27 cellular contexts compared by ENCODE assay signal in the genomic region with DNA sequence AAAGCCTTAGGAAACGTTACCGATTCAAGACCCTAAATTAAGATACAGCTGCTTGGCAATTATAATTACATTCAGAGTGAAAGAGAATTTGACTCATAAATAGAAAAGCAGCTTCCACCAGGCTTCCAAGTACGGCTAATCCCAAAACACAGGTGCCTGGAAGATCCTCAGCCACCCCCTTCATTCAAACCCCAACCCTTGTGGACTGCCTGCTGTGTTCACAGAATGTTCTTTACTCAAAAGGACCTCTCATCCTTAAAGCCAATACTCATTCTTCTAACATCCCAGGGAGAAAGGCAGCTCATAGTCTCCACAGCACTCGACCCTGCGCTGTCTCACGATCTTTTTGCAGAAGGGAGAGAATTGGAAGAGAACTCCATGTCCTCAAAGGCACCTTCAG. TPM values are rescaled to one million over a fixed set of nuclear protein-coding genes. Genes with fewer than 3 reads are reported as not detected.
"Had no signal": no experiment of that assay in that cellular context is flagged by ENCODE, and none has a peak within 500 bp of the region (broad histone marks: within the 10 kb centered on the region; RNA-seq: fewer than 3 reads in every experiment).

No MANE protein-coding gene starts in this region.

- DNase-seq: dermis blood vessel endothelial cell; effector memory CD8-positive, alpha-beta T cell; erythroblast; esophagus squamous epithelium; foreskin melanocyte; glutamatergic neuron; heart right ventricle; hippocampal formation; left ventricle myocardium superior; naive thymus-derived CD4-positive, alpha-beta T cell; pancreas; right lobe of liver; stimulated activated CD4-positive, alpha-beta T cell treated with anti-CD3 and anti-CD28 coated beads, Interleukin-12 subunit alpha, Interleukin-12 subunit beta, amount 100 ng/mL, for 4 hours; stimulated activated CD4-positive, alpha-beta T cell treated with anti-CD3 and anti-CD28 coated beads, Interleukin-2, amount 100 ng/mL, for 24 hours; stimulated activated CD4-positive, alpha-beta T cell treated with anti-CD3 and anti-CD28 coated beads, Interleukin-4, amount 100 ng/mL, for 4 hours; stimulated activated naive CD4-positive, alpha-beta T cell; stimulated activated naive CD8-positive, alpha-beta T cell treated with anti-CD3 and anti-CD28 coated beads, Interleukin-15, amount 100 ng/mL, for 72 hours; transverse colon; upper lobe of right lung; uterus had no signal

- H3K4me2 ChIP-seq: smooth muscle cell had no signal

- H3K4me3 Mint-ChIP-seq: effector memory CD8-positive, alpha-beta T cell; memory B cell; naive thymus-derived CD4-positive, alpha-beta T cell; stimulated activated naive CD8-positive, alpha-beta T cell treated with anti-CD3 and anti-CD28 coated beads, Interleukin-15, amount 100 ng/mL, for 72 hours had no signal

- H3K4me3 ChIP-seq: coronary artery, esophagus squamous epithelium, heart right ventricle, lung, pancreas, right lobe of liver, smooth muscle cell, suprapubic skin, transverse colon, upper lobe of right lung, uterus had no signal

- H3K27me3 ChIP-seq: esophagus squamous epithelium, heart right ventricle, neutrophil, pancreas, right lobe of liver, suprapubic skin, transverse colon, upper lobe of right lung, uterus had no signal

- ATAC-seq: effector memory CD8-positive, alpha-beta T cell; heart right ventricle; left ventricle myocardium superior; naive thymus-derived CD4-positive, alpha-beta T cell; pancreas; right lobe of liver; stimulated activated naive CD8-positive, alpha-beta T cell treated with anti-CD3 and anti-CD28 coated beads, Interleukin-15, amount 100 ng/mL, for 72 hours; upper lobe of right lung had no signal

- H3K27me3 Mint-ChIP-seq: effector memory CD8-positive, alpha-beta T cell; memory B cell; naive thymus-derived CD4-positive, alpha-beta T cell; stimulated activated naive CD8-positive, alpha-beta T cell treated with anti-CD3 and anti-CD28 coated beads, Interleukin-15, amount 100 ng/mL, for 72 hours had no signal

- H3K27ac ChIP-seq: coronary artery, esophagus squamous epithelium, heart right ventricle, neutrophil, pancreas, right lobe of liver, suprapubic skin, transverse colon, upper lobe of right lung, uterus had no signal

- H3K9me3 Mint-ChIP-seq: effector memory CD8-positive, alpha-beta T cell; memory B cell; naive thymus-derived CD4-positive, alpha-beta T cell; nephron; stimulated activated naive CD8-positive, alpha-beta T cell treated with anti-CD3 and anti-CD28 coated beads, Interleukin-15, amount 100 ng/mL, for 72 hours had no signal

- H3K36me3 ChIP-seq: uterus had no signal

- H3K27ac Mint-ChIP-seq: effector memory CD8-positive, alpha-beta T cell; memory B cell; naive thymus-derived CD4-positive, alpha-beta T cell; nephron had no signal

- H3K9me3 ChIP-seq: esophagus squamous epithelium, heart right ventricle, neutrophil, pancreas, right lobe of liver, suprapubic skin, transverse colon, upper lobe of right lung, uterus had no signal

- H3K4me1 ChIP-seq: heart right ventricle, pancreas, right lobe of liver, suprapubic skin, upper lobe of right lung, uterus had no signal

- H3K4me1 Mint-ChIP-seq: memory B cell; stimulated activated naive CD8-positive, alpha-beta T cell treated with anti-CD3 and anti-CD28 coated beads, Interleukin-15, amount 100 ng/mL, for 72 hours had no signal

RNA-seq across cellular contexts. Expression of gene RNF32, which starts 32.9 kb away (rescaled TPM):
- total RNA-seq: left ventricle myocardium superior had no signal
